ENCODE assay signal across 8 cellular contexts in genomic region chr9:107340920-107341632, GRCh38. TPM values are rescaled to one million over a fixed set of nuclear protein-coding genes. Genes with fewer than 3 reads are reported as not detected.
DNase-seq lines count a peak whose midpoint lies in the region; ATAC-seq and TF ChIP-seq lines count a peak whose summit lies in the region.

No MANE protein-coding gene starts in this region.

- H2AK5ac ChIP-seq in neuronal stem cell (ENCODE audit: low read depth, low read length) = no peak overlapping the region

- H3K9ac ChIP-seq in fibroblast of lung (ENCODE audit: insufficient read depth, low read length) = no peak overlapping the region
- H3K9ac ChIP-seq in neuronal stem cell (ENCODE audit: low read depth, low read length, poor library complexity) = no peak overlapping the region

- no peak overlapping the region for H2BK5ac ChIP-seq in neuronal stem cell (ENCODE audit: low read length)

- H2BK15ac ChIP-seq in neuronal stem cell (ENCODE audit: low read length) = no peak overlapping the region

- no peak overlapping the region for H4K8ac ChIP-seq in neuronal stem cell (ENCODE audit: low read depth, low read length)

- no peaks in the 10 kb centered on the region for H3K27me3 ChIP-seq in fibroblast of lung (ENCODE audit: control insufficient read depth, insufficient read depth, low read length)
- H3K27me3 ChIP-seq in neuronal stem cell (ENCODE audit: control insufficient read depth in 3 of 3, insufficient read depth in 3 of 3, low read depth in 1 of 3, low read length in 3 of 3) = no peaks in the 10 kb centered on the region

- no peaks in the 10 kb centered on the region for H4K20me1 ChIP-seq in fibroblast of lung (ENCODE audit: control insufficient read depth, extremely low read depth, insufficient read depth, low read length)

- peaks cover 3% of the 10 kb centered on the region for H3K79me2 ChIP-seq in fibroblast of lung (ENCODE audit: control insufficient read depth, insufficient read depth, low read length)

- H3K4ac ChIP-seq in neuronal stem cell (ENCODE audit: low read length) = no peak overlapping the region

- H3K4me3 ChIP-seq in fibroblast of lung (replicated peaks in 1 of 4; ENCODE audit: control extremely low read depth in 1 of 4, insufficient read depth in 1 of 4, low read depth in 3 of 4, low read length in 4 of 4) (no peak overlapping the region), neuronal stem cell (ENCODE audit: low read length in 2 of 2) (no peak overlapping the region)

- no peak overlapping the region for H2BK12ac ChIP-seq in neuronal stem cell (ENCODE audit: low read length)

- peak overlapping the region; percentile 21 for H3K18ac ChIP-seq in neuronal stem cell (ENCODE audit: low read length)

- H3K4me1 ChIP-seq in fibroblast of lung (ENCODE audit: control insufficient read depth, extremely low read depth, insufficient read depth, low read length) (peaks cover 17% of the 10 kb centered on the region), neuronal stem cell (ENCODE audit: control insufficient read depth in 2 of 2, insufficient read depth in 1 of 2, low read depth in 1 of 2, low read length in 2 of 2) (peaks cover 0 to 3% of the 10 kb centered on the region in 2 donors)

- no peak overlapping the region for H3K27ac ChIP-seq in fibroblast of lung (ENCODE audit: insufficient read depth, low read length)
- no peak overlapping the region for H3K27ac ChIP-seq in neuronal stem cell (replicated peaks; ENCODE audit: low read length)
- no peak overlapping the region for H3K27ac ChIP-seq in substantia nigra (ENCODE audit: low read depth, low read length, poor library complexity, severe bottlenecking)

- H3K9me3 ChIP-seq in fibroblast of lung (ENCODE audit: control insufficient read depth, insufficient read depth, low read depth, low read length) = no peaks in the 10 kb centered on the region
- no peaks in the 10 kb centered on the region for H3K9me3 ChIP-seq in neuronal stem cell (replicated peaks in 1 of 2; ENCODE audit: control insufficient read depth in 2 of 2, insufficient read depth in 1 of 2, low read depth in 1 of 2, low read length in 2 of 2)

- no peaks in the 10 kb centered on the region for H3K79me1 ChIP-seq in neuronal stem cell (ENCODE audit: low read depth, low read length)

- DNase-seq in DMS153 (lab: John Stamatoyannopoulos, UW) (peak; percentile 69), HT1080 (ENCODE audit: low read depth) (peak; percentile 46), OCI-M1 (lab: John Stamatoyannopoulos, UW) (peak; percentile 68), fibroblast of lung (ENCODE audit: low read depth in 2 of 2) (peak; percentile 36 to 67), neuronal stem cell (ENCODE audit: low spot score) (peak; percentile 61), substantia nigra (lab: John Stamatoyannopoulos, UW) (peak in 40 of 49 donors; percentile 5 to 82 (median 48))
- DNase-seq in activated T-cell treated with anti-CD3 and anti-CD28 coated beads, Interleukin-2, amount 50 U/mL, for 48 hours = peak; percentile 87 to 90

- peak; percentile 83 for ATAC-seq in GM21515 (IDR thresholded peaks at IDR 0.05; ENCODE audit: unreplicated experiment)

- peak; percentile 79 to 94 for TF ChIP-seq CTCF in fibroblast of lung (conservative IDR thresholded peaks at IDR 0.05 in 1 of 2, IDR thresholded peaks at IDR 0.05 in 1 of 2; ENCODE audit: low read depth in 1 of 2, low read length in 2 of 2)

- H3K36me3 ChIP-seq in fibroblast of lung (ENCODE audit: control insufficient read depth, insufficient read depth, low read length) = peaks cover 20% of the 10 kb centered on the region
- H3K36me3 ChIP-seq in neuronal stem cell (replicated peaks in 1 of 2; ENCODE audit: control insufficient read depth in 2 of 2, insufficient read depth in 2 of 2, low read length in 2 of 2) = peaks cover 0 to 16% of the 10 kb centered on the region in 2 donors

- H3K23ac ChIP-seq in neuronal stem cell (ENCODE audit: low read depth, low read length, poor library complexity) = no peak overlapping the region

- no peak overlapping the region for H2AFZ ChIP-seq in fibroblast of lung (ENCODE audit: low read length)
- H2AFZ ChIP-seq in neuronal stem cell (ENCODE audit: low read length) = no peak overlapping the region

- no CpG with 5 or more reads among the region's 18 CpGs for WGBS in neuronal stem cell (ENCODE audit: extremely low coverage in 2 of 2, insufficient read length in 2 of 2, insufficient replicate concordance in 1 of 2), 2 donors

- H4K91ac ChIP-seq in neuronal stem cell (ENCODE audit: low read depth, low read length, poor library complexity) = no peak overlapping the region

- no peak overlapping the region for H3K14ac ChIP-seq in neuronal stem cell (ENCODE audit: low read length)

- no peak overlapping the region for H3K4me2 ChIP-seq in fibroblast of lung (ENCODE audit: extremely low read depth, insufficient read depth, low read length)
- no peak overlapping the region for H3K4me2 ChIP-seq in neuronal stem cell (ENCODE audit: insufficient read depth, low read length, poor library complexity, severe bottlenecking)

- H2BK120ac ChIP-seq in neuronal stem cell (ENCODE audit: low read depth, low read length) = no peak overlapping the region

RNA-seq across cellular contexts. Expression of gene RAD23B, which starts 58.0 kb away (rescaled TPM):
- 96.8 and 138 TPM in 2 replicates for total RNA-seq in HT1080 (2014; rRNA removed; shearing (Covaris generic))
- polyA plus RNA-seq in HT1080 (2015; cell fraction: cytosol; rRNA removed) = 127 and 145 TPM in 2 replicates
- 77.1 and 82.2 TPM in 2 replicates for polyA plus RNA-seq in HT1080 (2015; cell fraction: nucleus; rRNA removed)
- 101 and 156 TPM in 2 replicates for total RNA-seq in fibroblast of lung
- polyA plus RNA-seq in fibroblast of lung = 356 and 607 TPM in 2 replicates
- polyA plus RNA-seq in fibroblast of lung (2012) = 168 and 353 TPM in 2 replicates
- polyA minus RNA-seq in fibroblast of lung (ENCODE audit: low replicate concordance) = 115 and 121 TPM in 2 replicates
- polyA plus RNA-seq in neuronal stem cell (2013, experiment 1 of 2) = 166 TPM
- polyA plus RNA-seq in neuronal stem cell (2013, experiment 2 of 2) = 182 TPM
